In genomic region chr9:136517950-136518349, GRCh38 we compare ENCODE assay signal across 26 cellular contexts.
"Had no signal": no experiment of that assay in that cellular context is flagged by ENCODE, and none has a peak within 500 bp of the region (broad histone marks: within the 10 kb centered on the region; RNA-seq: fewer than 3 reads in every experiment).

No MANE protein-coding gene starts in this region.

- ATAC-seq: activated T-cell treated with anti-CD3 and anti-CD28 coated beads, Interleukin-2, amount 50 U/mL, for 72 hours; body of pancreas; Panc1; Right ventricle myocardium inferior; T-cell had no signal

- H3K27ac ChIP-seq: ascending aorta, body of pancreas, SK-N-MC, VCaP had no signal

- DNase-seq: activated CD4-positive, alpha-beta memory T cell treated with anti-CD3 and anti-CD28 coated beads for 36 hours; activated CD4-positive, alpha-beta T cell treated with anti-CD3 and anti-CD28 coated beads, Interleukin-2, amount 10 ng/mL, durations not matched to agents 7 days and 5 days; activated CD4-positive, CD25-positive, alpha-beta regulatory T cell; activated CD8-positive, alpha-beta memory T cell treated with anti-CD3 and anti-CD28 coated beads for 24 hours; activated gamma-delta T cell treated with Interleukin-2 at 50 U/mL for 16 hours; activated T-cell treated with anti-CD3 and anti-CD28 coated beads, Interleukin-2, amount 50 U/mL, for 72 hours; amniotic stem cell; body of pancreas; KG1; NCI-H1092; NCI-H1417; NCI-H1930; NCI-H2171; NCI-H2227 treated with DMSO at 0.1 percent for 48 hours; NCI-H446 treated with DMSO at 0.1 percent for 48 hours; NCI-H526; NCI-H774; NK-92 treated with Interleukin-12 subunit alpha and Interleukin-12 subunit beta, amount 100 ng/mL, for 24 hours; OCI-M1; RPMI8226; T-cell had no signal

- H3K27me3 ChIP-seq: ascending aorta, body of pancreas had no signal

- H3K4me3 ChIP-seq: ascending aorta, body of pancreas, SK-N-MC had no signal

- H3K4me1 ChIP-seq: ascending aorta had no signal

- H3K9me3 ChIP-seq: ascending aorta, body of pancreas had no signal
